Comparison of ENCODE assay signal across 7 cellular contexts in the genomic region with DNA sequence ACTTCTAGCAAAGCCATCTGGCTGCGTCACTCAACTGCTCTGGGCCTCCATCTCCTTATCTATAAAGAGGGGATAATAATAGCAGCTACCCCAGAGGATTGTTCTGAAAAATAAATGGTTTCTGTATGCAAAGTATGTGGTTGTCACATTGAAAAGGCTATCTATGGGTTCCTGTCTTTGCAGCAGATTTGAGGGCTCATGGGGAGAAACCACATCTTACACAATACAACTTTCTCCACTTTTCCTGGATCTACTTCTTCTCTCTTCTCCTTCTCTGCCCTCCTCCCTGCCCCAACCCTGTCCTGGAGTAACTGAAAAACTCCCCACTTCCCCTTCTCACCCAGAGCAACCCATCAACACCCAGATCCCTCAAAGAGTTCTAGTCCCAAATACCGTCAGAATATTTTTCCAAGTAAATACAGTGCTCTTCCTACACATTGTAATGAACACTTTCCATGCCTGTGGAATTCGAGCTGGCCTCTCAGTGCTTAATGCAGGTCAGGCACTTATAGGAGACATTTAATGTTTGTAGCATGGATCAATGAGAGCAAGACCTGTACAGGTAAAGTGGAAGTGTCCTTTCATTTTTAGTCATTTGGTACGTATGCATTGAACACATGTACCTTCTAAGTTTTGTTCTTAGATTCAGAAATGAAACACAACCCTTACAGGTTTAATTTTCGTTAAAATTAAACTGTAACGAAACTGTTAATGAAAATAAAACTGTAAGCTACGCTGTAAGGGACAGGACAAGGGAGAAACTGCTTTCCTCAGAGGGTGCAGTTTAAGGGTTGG.
DNase-seq lines count a peak whose midpoint lies in the region; ATAC-seq, FAIRE-seq and TF ChIP-seq lines count a peak whose summit lies in the region.

No MANE protein-coding gene starts in this region.

- intact Hi-C loops in left lung (cut with DNase I) = no loop called here

- FAIRE-seq in frontal cortex (lab: Jason Lieb, UNC) = no peak
- no peak for FAIRE-seq in H54 (lab: Jason Lieb, UNC)

- H3K27me3 ChIP-seq in left lung = peaks cover 0 to 10% of the 10 kb centered on the region in 2 donors

- no peaks in the 10 kb centered on the region for H3K36me3 ChIP-seq in left lung

- TF ChIP-seq CTCF in left lung (IDR thresholded peaks at IDR 0.05) = no peak

- H3K9me3 ChIP-seq in left lung = peaks cover 0 to 3% of the 10 kb centered on the region in 2 donors

- in situ Hi-C loops in KBM-7 (cut with MboI; ENCODE audit: low pct_unique_long_range_greater_than_20kb, low sequenced_read_pairs) = no loop called here

- peak; percentile 88 for DNase-seq in KBM-7
- no peak for DNase-seq in left lung
- no peak for DNase-seq in frontal cortex (ENCODE audit: low spot score in 2 of 2)
- no peak for DNase-seq in D341Med (ENCODE audit: low spot score)
- no peak for DNase-seq in H54 (ENCODE audit: insufficient read length, low spot score)

- H3K27ac ChIP-seq in left lung = no peak overlapping the region

- ATAC-seq in GM18868 (IDR thresholded peaks at IDR 0.05; ENCODE audit: unreplicated experiment) (peak; percentile 88), GM21786 (IDR thresholded peaks at IDR 0.05; ENCODE audit: unreplicated experiment) (peak; percentile 85), left lung (peak; percentile 50)

- no peak overlapping the region for H3K4me3 ChIP-seq in left lung

- peaks cover 3 to 32% of the 10 kb centered on the region in 2 donors for H3K4me1 ChIP-seq in left lung

- TF ChIP-seq POLR2A in H54 (IDR thresholded peaks at IDR 0.05; ENCODE audit: low read depth, low read length) = no peak
